Comparison of ENCODE assay signal across 14 cellular contexts in genomic region chr1:221716713-221717490, GRCh38. TPM values are rescaled to one million over a fixed set of nuclear protein-coding genes. Genes with fewer than 3 reads are reported as not detected.
A peak's percentile ranks its signal among the peaks of the same experiment; 100 is the strongest.
DNase-seq lines count a peak whose midpoint lies in the region; ATAC-seq and TF ChIP-seq lines count a peak whose summit lies in the region.
"Had no signal": no experiment of that assay in that cellular context is flagged by ENCODE, and none has a peak within 500 bp of the region (broad histone marks: within the 10 kb centered on the region; RNA-seq: fewer than 3 reads in every experiment).

No MANE protein-coding gene starts in this region.

- H3K36me3 ChIP-seq in psoas muscle (ENCODE audit: insufficient read depth in 1 of 2, low read depth in 1 of 2), result no peaks in the 10 kb centered on the region
- H3K36me3 ChIP-seq in CD4-positive, alpha-beta memory T cell (ENCODE audit: insufficient read depth, low read length), result no peaks in the 10 kb centered on the region
- H3K36me3 ChIP-seq: brain microvascular endothelial cell had no signal

- no peaks in the 10 kb centered on the region for H3K9me3 Mint-ChIP-seq in Calu3 (ENCODE audit: low read depth, unreplicated experiment)
- peaks cover 0 to under 1% (median 0%) of the 10 kb centered on the region in 8 donors for H3K9me3 Mint-ChIP-seq in CD4-positive, alpha-beta memory T cell
- H3K9me3 Mint-ChIP-seq: activated B cell treated with CpG ODN at 0.5 μM for 24 hours had no signal

- H3K4me3 ChIP-seq in fibroblast of villous mesenchyme (ENCODE audit: low read depth, low read length) (no peak overlapping the region), psoas muscle (no peak overlapping the region)
- H3K4me3 ChIP-seq in CD4-positive, alpha-beta memory T cell (ENCODE audit: low read length in 2 of 2), result no peak overlapping the region

- WGBS in psoas muscle, 3 donors, result 62 to 77% (median 71%) methylated on average over 7 of the region's 7 CpGs

- no peak for TF ChIP-seq CTCF in Calu3 (IDR thresholded peaks at IDR 0.05; ENCODE audit: unreplicated experiment)
- no peak for TF ChIP-seq CTCF in fibroblast of villous mesenchyme (IDR thresholded peaks at IDR 0.05; ENCODE audit: insufficient read depth, low read depth, low read length)
- no peak for TF ChIP-seq CTCF in psoas muscle (IDR thresholded peaks at IDR 0.05)

- ATAC-seq in T-helper 17 cell (no peak), psoas muscle (peak in 2 of 4 donors; percentile 34 to 42)
- ATAC-seq: activated T-cell treated with anti-CD3 and anti-CD28 coated beads, Interleukin-2, amount 50 U/mL, for 72 hours had no signal

- H3K4me3 Mint-ChIP-seq in Calu3 (ENCODE audit: low read depth, unreplicated experiment), result peak overlapping the region; percentile 31
- no peak overlapping the region for H3K4me3 Mint-ChIP-seq in T-helper 17 cell
- no peak overlapping the region for H3K4me3 Mint-ChIP-seq in CD4-positive, alpha-beta memory T cell
- H3K4me3 Mint-ChIP-seq: activated B cell treated with CpG ODN at 0.5 μM for 24 hours; activated T-cell treated with anti-CD3 and anti-CD28 coated beads, Interleukin-2, amount 50 U/mL, for 72 hours; nephron progenitor cell had no signal

- H3K4me1 ChIP-seq in psoas muscle, result peaks cover 35% of the 10 kb centered on the region
- H3K4me1 ChIP-seq in CD4-positive, alpha-beta memory T cell (ENCODE audit: insufficient read depth, low read length), result peaks cover 56% of the 10 kb centered on the region

- DNase-seq in Calu3 (no peak), T-helper 17 cell (no peak), fibroblast of villous mesenchyme (ENCODE audit: low read depth) (peak; percentile 76), psoas muscle (no peak), NCI-H510A treated with DMSO at 0.1 percent for 48 hours (lab: John Stamatoyannopoulos, UW) (no peak), COLO668 (lab: John Stamatoyannopoulos, UW; ENCODE audit: unreplicated experiment) (no peak), NCI-H1092 treated with DMSO at 0.1 percent for 48 hours (lab: John Stamatoyannopoulos, UW) (no peak)
- no peak for DNase-seq in CD4-positive, alpha-beta memory T cell
- DNase-seq: activated B cell treated with CpG ODN at 0.5 μM for 24 hours; activated T-cell treated with anti-CD3 and anti-CD28 coated beads, Interleukin-2, amount 50 U/mL, for 72 hours; brain microvascular endothelial cell; NCI-H1417 treated with DMSO at 0.1 percent for 48 hours; NCI-H526; nephron progenitor cell had no signal

- H3K27me3 Mint-ChIP-seq in Calu3 (ENCODE audit: unreplicated experiment), result no peaks in the 10 kb centered on the region
- no peaks in the 10 kb centered on the region for H3K27me3 Mint-ChIP-seq in T-helper 17 cell
- no peaks in the 10 kb centered on the region for H3K27me3 Mint-ChIP-seq in CD4-positive, alpha-beta memory T cell
- H3K27me3 Mint-ChIP-seq: activated B cell treated with CpG ODN at 0.5 μM for 24 hours had no signal

- no peaks in the 10 kb centered on the region for H3K9me3 ChIP-seq in T-helper 17 cell (ENCODE audit: control insufficient read depth, low read length, poor library complexity, severe bottlenecking)
- H3K9me3 ChIP-seq in psoas muscle, result no peaks in the 10 kb centered on the region
- H3K9me3 ChIP-seq in CD4-positive, alpha-beta memory T cell (ENCODE audit: control insufficient read depth in 1 of 2, low read length in 2 of 2), result no peaks in the 10 kb centered on the region

- intact Hi-C loops in Calu3 (cut with micrococcal nuclease; ENCODE audit: unreplicated experiment) (no loop called here), psoas muscle (cut with DNase I) (no loop called here)
- intact Hi-C loops in CD4-positive, alpha-beta memory T cell (cut with micrococcal nuclease), result no loop called here

- H3K27ac ChIP-seq in psoas muscle, result peak overlapping the region; percentile 40
- no peak overlapping the region for H3K27ac ChIP-seq in CD4-positive, alpha-beta memory T cell (ENCODE audit: low read depth, low read length)
- H3K27ac ChIP-seq: brain microvascular endothelial cell had no signal

- POLR2A ChIA-PET in CD4-positive, alpha-beta memory T cell (lab: Charles Lee; ENCODE audit: partially characterized antibody), result interaction anchor here (1.8 kb wide), 1 partner anchor 24 kb away, joined by 14 read pairs; the partner anchor contains the start of gene DUSP10

- BruUV-seq in Calu3 (replicated peaks; lab: Mats Ljungman, UMichigan), result no TSS peak

- H3K36me3 Mint-ChIP-seq in Calu3 (ENCODE audit: insufficient read depth, unreplicated experiment) (peaks cover 49% of the 10 kb centered on the region), T-helper 17 cell (ENCODE audit: low read depth) (peaks cover 2% of the 10 kb centered on the region)
- peaks cover 3 to 8% of the 10 kb centered on the region in 2 donors for H3K36me3 Mint-ChIP-seq in CD4-positive, alpha-beta memory T cell

- H3K4me1 Mint-ChIP-seq in Calu3 (ENCODE audit: low read depth, unreplicated experiment) (peaks cover 96% of the 10 kb centered on the region), T-helper 17 cell (peaks cover 45% of the 10 kb centered on the region)
- H3K4me1 Mint-ChIP-seq in CD4-positive, alpha-beta memory T cell, result peaks cover 29 to 71% (median 54%) of the 10 kb centered on the region in 4 donors

- H3K27ac Mint-ChIP-seq in Calu3 (ENCODE audit: unreplicated experiment), result peak overlapping the region; percentile 57
- peak overlapping the region; percentile 88 for H3K27ac Mint-ChIP-seq in T-helper 17 cell
- H3K27ac Mint-ChIP-seq in CD4-positive, alpha-beta memory T cell, result peak overlapping the region in 2 of 7 donors; percentile 8 to 87
- H3K27ac Mint-ChIP-seq: activated B cell treated with CpG ODN at 0.5 μM for 24 hours; activated T-cell treated with anti-CD3 and anti-CD28 coated beads, Interleukin-2, amount 50 U/mL, for 72 hours; nephron progenitor cell had no signal

- CTCF ChIA-PET in Calu3 (lab: Charles Lee), result interaction anchor here (1.3 to 2.3 kb wide), 2 partner anchors 8 to 17 kb away, joined by 5 to 6 read pairs; no protein-coding TSS in a partner anchor
- CTCF ChIA-PET in CD4-positive, alpha-beta memory T cell (lab: Charles Lee; ENCODE audit: partially characterized antibody), result no interaction called here

- no peaks in the 10 kb centered on the region for H3K27me3 ChIP-seq in psoas muscle (ENCODE audit: insufficient read depth in 3 of 3, low read length in 2 of 3)
- H3K27me3 ChIP-seq in CD4-positive, alpha-beta memory T cell (ENCODE audit: insufficient read depth, low read length), result no peaks in the 10 kb centered on the region
- H3K27me3 ChIP-seq: brain microvascular endothelial cell had no signal

RNA-seq across cellular contexts. Expression of gene DUSP10, which starts 25.0 kb away (rescaled TPM):
- total RNA-seq in Calu3 (2022) (55.1 and 58.2 TPM in 2 replicates), T-helper 17 cell (100 to 1,000 TPM in 1 of 2 donors, 10 to 100 TPM in 1; 95.6 to 107 TPM), fibroblast of villous mesenchyme (29.6 and 35.8 TPM in 2 replicates), psoas muscle (10 to 100 TPM in 2 of 4 donors, 1 to 10 TPM in 2; 5.2 to 15.5 (median 9.3) TPM)
- polyA plus RNA-seq in psoas muscle, result 1 to 10 TPM; 4.7 to 6.1 (median 4.8) TPM
- total RNA-seq in CD4-positive, alpha-beta memory T cell, result 1 to 10 TPM; 3.8 to 4.1 TPM
- 1 to 10 TPM; 4.5 to 9.9 TPM for polyA plus RNA-seq in CD4-positive, alpha-beta memory T cell
